13 cellular contexts compared by ENCODE assay signal in genomic region chr10:86262671-86263165, GRCh38.
DNase-seq lines count a peak whose midpoint lies in the region; TF ChIP-seq lines count a peak whose summit lies in the region.
"Had no signal": no experiment of that assay in that cellular context is flagged by ENCODE, and none has a peak within 500 bp of the region (broad histone marks: within the 10 kb centered on the region; RNA-seq: fewer than 3 reads in every experiment).

No MANE protein-coding gene starts in this region.

- no peaks in the 10 kb centered on the region for H3K36me3 Mint-ChIP-seq in MCF 10A (ENCODE audit: insufficient read depth, unreplicated experiment)

- intact Hi-C loops in breast epithelium (cut with DNase I; ENCODE audit: low total_unique reads) (loop anchor here (10.0 kb wide), 1 partner anchor 1568 kb away; no protein-coding TSS in a partner anchor), MCF 10A (cut with micrococcal nuclease) (no loop called here), posterior cingulate gyrus (cut with DNase I) (loop anchor here (2.0 to 10.0 kb wide), 2 partner anchors 52 to 104 kb away; partner anchors contain the start of gene GRID1), thyroid gland (cut with DNase I) (loop anchor here (5.0 kb wide), 1 partner anchor 100 kb away; no protein-coding TSS in a partner anchor)

- DNase-seq in breast epithelium (ENCODE audit: low spot score in 2 of 2) (no peak), MCF 10A (ENCODE audit: unreplicated experiment) (no peak), posterior cingulate gyrus (peak in 9 of 10 donors; percentile 70 to 97 (median 75)), GM19238 (ENCODE audit: insufficient read length, low spot score) (no peak), thyroid gland (no peak), NCI-H446 treated with DMSO at 0.1 percent for 48 hours (lab: John Stamatoyannopoulos, UW) (no peak)
- no peak for DNase-seq in stimulated activated CD4-positive, alpha-beta T cell treated with anti-CD3 and anti-CD28 coated beads, Interleukin-1b, Interleukin-23, amount 100 ng/mL, for 48 hours
- DNase-seq: activated CD4-positive, alpha-beta T cell treated with anti-CD3 and anti-CD28 coated beads, Interleukin-2, amount 10 ng/mL, durations not matched to agents 7 days and 5 days; DMS 273 treated with DMSO at 0.1 percent for 48 hours; T-helper 1 cell had no signal

- H3K9me3 ChIP-seq in breast epithelium (no peaks in the 10 kb centered on the region), iPS-18c (ENCODE audit: control insufficient read depth, insufficient read depth, low read length) (no peaks in the 10 kb centered on the region), thyroid gland (no peaks in the 10 kb centered on the region)

- H3K27me3 ChIP-seq in breast epithelium (no peaks in the 10 kb centered on the region), thyroid gland (no peaks in the 10 kb centered on the region)

- H3K4me3 ChIP-seq in breast epithelium (peak overlapping the region in 2 of 3 donors; percentile 9 to 44), iPS-18c (ENCODE audit: insufficient read depth, low read depth, low read length) (peak overlapping the region; percentile 15; the same call in 1 of the 2 replicates), thyroid gland (replicated peaks in 1 of 3) (no peak overlapping the region)
- H3K4me3 ChIP-seq: skin epidermis had no signal

- no peaks in the 10 kb centered on the region for H3K4me1 Mint-ChIP-seq in MCF 10A (ENCODE audit: insufficient read depth, unreplicated experiment)
- H3K4me1 Mint-ChIP-seq: activated CD4-positive, alpha-beta T cell treated with anti-CD3 and anti-CD28 coated beads, Interleukin-2, amount 10 ng/mL, durations not matched to agents 7 days and 5 days had no signal

- H3K9me3 Mint-ChIP-seq in MCF 10A (ENCODE audit: unreplicated experiment), result no peaks in the 10 kb centered on the region
- H3K9me3 Mint-ChIP-seq: activated CD4-positive, alpha-beta T cell treated with anti-CD3 and anti-CD28 coated beads, Interleukin-2, amount 10 ng/mL, durations not matched to agents 7 days and 5 days had no signal

- CTCF ChIA-PET in MCF 10A (lab: Yijun Ruan, JAX), result interaction anchor here (0.6 to 1.7 kb wide), 4 partner anchors 9 to 687 kb away, joined by 3 to 5 read pairs (median 4); no protein-coding TSS in a partner anchor

- no peaks in the 10 kb centered on the region for H3K27me3 Mint-ChIP-seq in MCF 10A (ENCODE audit: insufficient read depth, unreplicated experiment)

- BruUV-seq in MCF 10A (replicated peaks; lab: Mats Ljungman, UMichigan), result no TSS peak

- POLR2A ChIA-PET in MCF 10A (lab: Yijun Ruan, JAX), result no interaction called here

- no peak overlapping the region for H3K4me3 Mint-ChIP-seq in MCF 10A (ENCODE audit: unreplicated experiment)
- H3K4me3 Mint-ChIP-seq: activated CD4-positive, alpha-beta T cell treated with anti-CD3 and anti-CD28 coated beads, Interleukin-2, amount 10 ng/mL, durations not matched to agents 7 days and 5 days had no signal

- H3K4me1 ChIP-seq in breast epithelium (no peaks in the 10 kb centered on the region), thyroid gland (peaks cover 23 to 37% of the 10 kb centered on the region in 2 donors)

- TF ChIP-seq CTCF in breast epithelium (IDR thresholded peaks at IDR 0.05), result no peak
- TF ChIP-seq CTCF in MCF 10A (IDR thresholded peaks at IDR 0.05; ENCODE audit: unreplicated experiment), result no peak
- TF ChIP-seq CTCF in thyroid gland (IDR thresholded peaks at IDR 0.05), result no peak

- H3K27ac Mint-ChIP-seq in MCF 10A (ENCODE audit: low read depth, unreplicated experiment), result no peak overlapping the region
- H3K27ac Mint-ChIP-seq: activated CD4-positive, alpha-beta T cell treated with anti-CD3 and anti-CD28 coated beads, Interleukin-2, amount 10 ng/mL, durations not matched to agents 7 days and 5 days had no signal

- no peaks in the 10 kb centered on the region for H3K36me3 ChIP-seq in breast epithelium
- H3K36me3 ChIP-seq in thyroid gland, result no peaks in the 10 kb centered on the region

- no peak for TF ChIP-seq POLR2A in breast epithelium (IDR thresholded peaks at IDR 0.05)
- TF ChIP-seq POLR2A in thyroid gland (IDR thresholded peaks at IDR 0.05), result no peak

- H3K27ac ChIP-seq in breast epithelium (no peak overlapping the region), thyroid gland (peak overlapping the region in 1 of 3 donors; percentile 80)
- H3K27ac ChIP-seq: epithelial cell of prostate, skin epidermis had no signal

- 51% methylated on average over 25 to 27 of the region's 28 CpGs for WGBS in thyroid gland, 2 donors

Comparison
In these comparisons a context has a peak if more than half of its experiments do, and no peak if none do; other contexts are left out.
1. DNase-seq: peak in posterior cingulate gyrus (9 of 10); none in breast epithelium (0 of 2), MCF 10A (single experiment), GM19238 (single experiment), stimulated activated CD4-positive, alpha-beta T cell treated with anti-CD3 and anti-CD28 coated beads, Interleukin-1b, Interleukin-23, amount 100 ng/mL, for 48 hours (single experiment), thyroid gland (0 of 2) and NCI-H446 treated with DMSO at 0.1 percent for 48 hours (single experiment).
2. H3K4me3 ChIP-seq: peak in breast epithelium (2 of 3) and iPS-18c (single experiment); none in thyroid gland (0 of 3).